30 cellular contexts compared by ENCODE assay signal in genomic region chr5:102690910-102691309, GRCh38.
"Had no signal": no experiment of that assay in that cellular context is flagged by ENCODE, and none has a peak within 500 bp of the region (broad histone marks: within the 10 kb centered on the region; RNA-seq: fewer than 3 reads in every experiment).

No MANE protein-coding gene starts in this region.

- H3K4me1 ChIP-seq: adrenal gland, ascending aorta, body of pancreas, breast epithelium had no signal

- H3K27ac ChIP-seq: adrenal gland, ascending aorta, body of pancreas, brain microvascular endothelial cell, breast epithelium, cardiac muscle cell had no signal

- H3K9me3 ChIP-seq: adrenal gland, ascending aorta, body of pancreas, breast epithelium had no signal

- H3K4me3 ChIP-seq: adrenal gland, ascending aorta, body of pancreas, breast epithelium, cardiac muscle cell had no signal

- DNase-seq: activated effector memory CD4-positive, alpha-beta T cell treated with anti-CD3 and anti-CD28 coated beads, Interleukin-2, amount 50 U/mL, for 16 hours; activated effector memory CD4-positive, alpha-beta T cell treated with Interleukin-2 at 50 U/mL for 16 hours; activated gamma-delta T cell; activated gamma-delta T cell treated with Interleukin-2 at 50 U/mL for 16 hours; activated naive CD4-positive, alpha-beta T cell; activated naive CD4-positive, alpha-beta T cell treated with anti-CD3 and anti-CD28 coated beads for 36 hours; activated naive CD4-positive, alpha-beta T cell treated with anti-CD3 and anti-CD28 coated beads, Interleukin-2, amount 10 ng/mL, durations not matched to agents 7 days and 5 days; activated naive CD4-positive, alpha-beta T cell treated with anti-CD3 and anti-CD28 coated beads, Interleukin-2, amount 50 U/mL, for 16 hours; activated naive CD4-positive, alpha-beta T cell treated with Interleukin-2 at 50 U/mL for 16 hours; activated naive CD8-positive, alpha-beta T cell treated with anti-CD3 and anti-CD28 coated beads for 36 hours; activated naive CD8-positive, alpha-beta T cell treated with anti-CD3 and anti-CD28 coated beads, Interleukin-2, amount 10 ng/mL, durations not matched to agents 7 days and 5 days; activated naive CD8-positive, alpha-beta T cell treated with anti-CD3 and anti-CD28 coated beads, Interleukin-2, amount 50 U/mL, for 24 hours; activated T-cell treated with anti-CD3 and anti-CD28 coated beads, Interleukin-2, amount 50 U/mL, for 1 hour; activated T-cell treated with anti-CD3 and anti-CD28 coated beads, Interleukin-2, amount 50 U/mL, for 24 hours; activated T-cell treated with anti-CD3 and anti-CD28 coated beads, Interleukin-2, amount 50 U/mL, for 4 hours; activated T-cell treated with anti-CD3 and anti-CD28 coated beads, Interleukin-2, amount 50 U/mL, for 48 hours; activated T-cell treated with anti-CD3 and anti-CD28 coated beads, Interleukin-2, amount 50 U/mL, for 72 hours; amniotic stem cell; amygdala; anterior cingulate cortex; aorta; body of pancreas; brain microvascular endothelial cell; caudate nucleus; central memory CD4-positive, alpha-beta T cell; cerebellar nuclear complex had no signal

- H3K27me3 ChIP-seq: adrenal gland, ascending aorta, body of pancreas, brain microvascular endothelial cell, breast epithelium, cardiac muscle cell had no signal

- H3K36me3 ChIP-seq: adrenal gland, ascending aorta, brain microvascular endothelial cell, breast epithelium, cardiac muscle cell had no signal
